26 cellular contexts compared by ENCODE assay signal in the genomic region with DNA sequence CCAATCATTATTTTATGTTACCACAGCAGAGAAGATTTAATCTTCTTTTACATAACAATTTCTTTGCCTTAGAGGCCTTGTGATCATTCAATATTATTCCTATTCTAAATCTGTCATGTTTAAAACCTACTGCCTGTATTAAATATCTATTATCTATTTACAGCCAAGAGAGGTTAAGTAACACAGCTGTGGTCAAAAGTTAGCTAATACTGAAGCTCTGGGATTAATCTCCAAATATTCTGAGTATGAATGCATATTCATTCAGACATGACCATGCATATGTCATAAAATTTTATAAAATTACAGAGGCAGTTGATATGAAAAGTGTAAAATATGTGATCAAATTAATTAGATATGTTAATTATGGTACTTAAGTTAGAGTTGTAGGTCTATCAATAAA.
A peak's percentile ranks its signal among the peaks of the same experiment; 100 is the strongest.
DNase-seq lines count a peak whose midpoint lies in the region; ATAC-seq, FAIRE-seq and TF ChIP-seq lines count a peak whose summit lies in the region.
"Had no signal": no experiment of that assay in that cellular context is flagged by ENCODE, and none has a peak within 500 bp of the region (broad histone marks: within the 10 kb centered on the region; RNA-seq: fewer than 3 reads in every experiment).

No MANE protein-coding gene starts in this region.

- no peak for DNase-seq in activated T-cell treated with anti-CD3 and anti-CD28 coated beads, Interleukin-2, amount 50 U/mL, for 72 hours
- DNase-seq in activated T-cell treated with anti-CD3 and anti-CD28 coated beads, Interleukin-2, amount 50 U/mL, for 4 hours = no peak
- peak; percentile 44 for DNase-seq in fibroblast of villous mesenchyme (ENCODE audit: low read depth)
- DNase-seq in kidney = no peak
- no peak for DNase-seq in DMS 273 treated with DMSO at 0.1 percent for 48 hours (lab: John Stamatoyannopoulos, UW)
- no peak for DNase-seq in tibial nerve (ENCODE audit: low spot score in 2 of 2)
- DNase-seq: AML-193; Caco-2; Calu3; CD4-positive, alpha-beta T cell; CD8-positive, alpha-beta T cell; DMS153; DMS53; DMS79; DND-41; EL; GDM1 had no signal

- no peak for ATAC-seq in activated T-cell treated with anti-CD3 and anti-CD28 coated beads, Interleukin-2, amount 50 U/mL, for 72 hours (replicated peaks in 1 of 2)
- ATAC-seq in activated T-cell treated with anti-CD3 and anti-CD28 coated beads, Interleukin-2, amount 50 U/mL, for 4 hours = no peak
- no peak for ATAC-seq in HG03025 (IDR thresholded peaks at IDR 0.05; ENCODE audit: low FRiP score, unreplicated experiment)
- ATAC-seq: A549; CD8-positive, alpha-beta T cell; GM12878 had no signal

- no peak for TF ChIP-seq CTCF in fibroblast of villous mesenchyme (IDR thresholded peaks at IDR 0.05; ENCODE audit: insufficient read depth, low read depth, low read length)
- TF ChIP-seq CTCF in kidney (IDR thresholded peaks at IDR 0.05; ENCODE audit: borderline replicate concordance, extremely low read depth, insufficient read depth) = no peak
- TF ChIP-seq CTCF in tibial nerve (IDR thresholded peaks at IDR 0.05) = no peak

- no peak overlapping the region for H3K27ac ChIP-seq in kidney (ENCODE audit: low read depth in 2 of 2, low read length in 2 of 2)
- H3K27ac ChIP-seq in tibial nerve = no peak overlapping the region
- H3K27ac ChIP-seq: 22Rv1; A549; BLaER1 treated with 17β-estradiol and CSF1 and Interleukin-3, amounts not matched to agents 10 nM and 100 nM; C4-2B had no signal

- H3K9me3 ChIP-seq in kidney (ENCODE audit: control insufficient read depth in 1 of 2, low read length in 2 of 2) (no peaks in the 10 kb centered on the region), tibial nerve (peaks cover 0 to 13% (median 0%) of the 10 kb centered on the region in 4 donors)

- H3K36me3 Mint-ChIP-seq in activated T-cell treated with anti-CD3 and anti-CD28 coated beads, Interleukin-2, amount 50 U/mL, for 72 hours (ENCODE audit: insufficient read depth in 2 of 2) = peaks cover 16 to 34% of the 10 kb centered on the region in 2 donors
- peaks cover 35% of the 10 kb centered on the region for H3K36me3 Mint-ChIP-seq in activated T-cell treated with anti-CD3 and anti-CD28 coated beads, Interleukin-2, amount 50 U/mL, for 4 hours (ENCODE audit: insufficient read depth)

- no peak overlapping the region for H3K9ac ChIP-seq in kidney (ENCODE audit: low read length in 2 of 2)
- H3K9ac ChIP-seq: BLaER1 treated with 17β-estradiol and CSF1 and Interleukin-3, amounts not matched to agents 10 nM and 100 nM had no signal

- H3K36me3 ChIP-seq in kidney (ENCODE audit: control insufficient read depth in 1 of 2, insufficient read depth in 2 of 2, low read length in 2 of 2) (no peaks in the 10 kb centered on the region), tibial nerve (peaks cover 0 to 16% (median 0%) of the 10 kb centered on the region in 3 donors)
- H3K36me3 ChIP-seq: BLaER1 treated with 17β-estradiol and CSF1 and Interleukin-3, amounts not matched to agents 10 nM and 100 nM had no signal

- no peaks in the 10 kb centered on the region for H3K27me3 Mint-ChIP-seq in activated T-cell treated with anti-CD3 and anti-CD28 coated beads, Interleukin-2, amount 50 U/mL, for 72 hours (ENCODE audit: low read depth)
- H3K27me3 Mint-ChIP-seq in activated T-cell treated with anti-CD3 and anti-CD28 coated beads, Interleukin-2, amount 50 U/mL, for 4 hours (ENCODE audit: low read depth) = no peaks in the 10 kb centered on the region
- H3K27me3 Mint-ChIP-seq: B cell; CD4-positive, alpha-beta T cell had no signal

- H3K4me3 ChIP-seq in fibroblast of villous mesenchyme (ENCODE audit: low read depth, low read length) (no peak overlapping the region), kidney (ENCODE audit: low read length in 2 of 2) (no peak overlapping the region), tibial nerve (no peak overlapping the region)
- H3K4me3 ChIP-seq: A549; BLaER1 treated with 17β-estradiol and CSF1 and Interleukin-3, amounts not matched to agents 10 nM and 100 nM; GM12878 had no signal

- peak overlapping the region; percentile 80 for H3K27ac Mint-ChIP-seq in activated T-cell treated with anti-CD3 and anti-CD28 coated beads, Interleukin-2, amount 50 U/mL, for 72 hours
- H3K27ac Mint-ChIP-seq: B cell; CD4-positive, alpha-beta T cell; CD8-positive, alpha-beta T cell had no signal

- TF ChIP-seq POLR2A in tibial nerve (IDR thresholded peaks at IDR 0.05) = no peak

- H3K9me3 Mint-ChIP-seq in activated T-cell treated with anti-CD3 and anti-CD28 coated beads, Interleukin-2, amount 50 U/mL, for 72 hours = peaks cover 8 to 9% of the 10 kb centered on the region in 2 donors
- peaks cover 18% of the 10 kb centered on the region for H3K9me3 Mint-ChIP-seq in activated T-cell treated with anti-CD3 and anti-CD28 coated beads, Interleukin-2, amount 50 U/mL, for 4 hours
- H3K9me3 Mint-ChIP-seq: CD4-positive, alpha-beta T cell had no signal

- H3K4me1 Mint-ChIP-seq in activated T-cell treated with anti-CD3 and anti-CD28 coated beads, Interleukin-2, amount 50 U/mL, for 72 hours (ENCODE audit: low read depth) = peaks cover 16% of the 10 kb centered on the region
- H3K4me1 Mint-ChIP-seq in activated T-cell treated with anti-CD3 and anti-CD28 coated beads, Interleukin-2, amount 50 U/mL, for 4 hours (ENCODE audit: low read depth) = peaks cover 13% of the 10 kb centered on the region
- H3K4me1 Mint-ChIP-seq: B cell had no signal

- no peak overlapping the region for H3K4me3 Mint-ChIP-seq in activated T-cell treated with anti-CD3 and anti-CD28 coated beads, Interleukin-2, amount 50 U/mL, for 72 hours
- no peak overlapping the region for H3K4me3 Mint-ChIP-seq in activated T-cell treated with anti-CD3 and anti-CD28 coated beads, Interleukin-2, amount 50 U/mL, for 4 hours
- H3K4me3 Mint-ChIP-seq: B cell; CD4-positive, alpha-beta T cell; CD8-positive, alpha-beta T cell had no signal

- FAIRE-seq in kidney (lab: Jason Lieb, UNC) = peak; percentile 25
- FAIRE-seq: A549, D721Med, GM12878, GM18507 had no signal

- no peaks in the 10 kb centered on the region for H3K4me1 ChIP-seq in kidney (ENCODE audit: control insufficient read depth in 1 of 2, insufficient read depth in 1 of 2, low read depth in 1 of 2, low read length in 2 of 2)
- no peaks in the 10 kb centered on the region for H3K4me1 ChIP-seq in tibial nerve
- H3K4me1 ChIP-seq: A549; BLaER1 treated with 17β-estradiol and CSF1 and Interleukin-3, amounts not matched to agents 10 nM and 100 nM; Caco-2 had no signal

- TF ChIP-seq EP300 in tibial nerve (IDR thresholded peaks at IDR 0.05) = no peak

- no peaks in the 10 kb centered on the region for H3K27me3 ChIP-seq in tibial nerve
- H3K27me3 ChIP-seq: BLaER1 treated with 17β-estradiol and CSF1 and Interleukin-3, amounts not matched to agents 10 nM and 100 nM had no signal

- intact Hi-C loops in kidney (cut with DNase I) = no loop called here
